ENCODE assay signal across 35 cellular contexts in the genomic region with DNA sequence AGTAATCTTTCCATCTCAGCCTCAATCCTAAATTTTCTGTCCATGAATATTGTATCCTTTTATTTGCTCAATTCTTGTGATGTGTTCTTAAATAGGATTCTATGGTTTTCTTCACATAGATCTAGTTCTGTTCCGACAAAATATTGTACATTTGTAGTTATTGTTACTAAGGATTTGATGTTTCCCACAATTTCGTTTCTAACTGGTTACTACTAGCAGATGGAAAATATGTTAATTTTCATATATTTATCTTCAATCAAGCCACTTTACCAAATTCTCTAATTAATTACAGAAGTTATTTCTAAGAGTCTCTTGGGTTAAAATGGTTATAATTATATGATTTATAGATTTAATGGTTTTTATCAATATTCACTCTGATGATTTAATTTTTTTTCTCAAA.
"Had no signal": no experiment of that assay in that cellular context is flagged by ENCODE, and none has a peak within 500 bp of the region (broad histone marks: within the 10 kb centered on the region; RNA-seq: fewer than 3 reads in every experiment).

No MANE protein-coding gene starts in this region.

- DNase-seq: Karpas-422, Kasumi-1, MG63, MM.1S, MV-4-11, NCI-H1048, NCI-H1092, NCI-H1092 treated with DMSO at 0.1 percent for 48 hours, NCI-H1105, NCI-H1105 treated with DMSO at 0.1 percent for 48 hours, NCI-H1417, NCI-H1417 treated with DMSO at 0.1 percent for 48 hours, NCI-H1436, NCI-H1436 treated with DMSO at 0.1 percent for 48 hours, NCI-H146, NCI-H1694, NCI-H1694 treated with DMSO at 0.1 percent for 48 hours, NCI-H187, NCI-H187 treated with DMSO at 0.1 percent for 48 hours, NCI-H1930, NCI-H2029, NCI-H2029 treated with DMSO at 0.1 percent for 48 hours, NCI-H2081, NCI-H2081 treated with DMSO at 0.1 percent for 48 hours, NCI-H2107, NCI-H2171, NCI-H2171 treated with DMSO at 0.1 percent for 48 hours, NCI-H2227 treated with DMSO at 0.1 percent for 48 hours, NCI-H226, NCI-H345, NCI-H446, NCI-H446 treated with DMSO at 0.1 percent for 48 hours, NCI-H510A, NCI-H510A treated with DMSO at 0.1 percent for 48 hours, NCI-H524 had no signal

- H3K9me3 ChIP-seq: MG63 had no signal

- H3K4me3 ChIP-seq: MG63 had no signal

- H3K36me3 ChIP-seq: MG63 had no signal

- H3K27me3 ChIP-seq: MG63 had no signal
